Comparison of ENCODE assay signal across 17 cellular contexts in genomic region chr3:3605181-3605580, GRCh38.
DNase-seq lines count a peak whose midpoint lies in the region; ATAC-seq, FAIRE-seq and TF ChIP-seq lines count a peak whose summit lies in the region.
"Had no signal": no experiment of that assay in that cellular context is flagged by ENCODE, and none has a peak within 500 bp of the region (broad histone marks: within the 10 kb centered on the region; RNA-seq: fewer than 3 reads in every experiment).

No MANE protein-coding gene starts in this region.

- no peaks in the 10 kb centered on the region for H3K9me3 ChIP-seq in astrocyte (ENCODE audit: insufficient read depth, low read depth, low read length)

- DNase-seq in astrocyte (ENCODE audit: low read depth) (peak; percentile 70), mesendoderm (no peak), omental fat pad (ENCODE audit: low spot score) (no peak), left colon (no peak), germinal center (ENCODE audit: low spot score) (no peak)
- no peak for DNase-seq in stimulated activated CD4-positive, alpha-beta T cell treated with anti-CD3 and anti-CD28 coated beads, Interleukin-4, amount 100 ng/mL, for 1 hour
- DNase-seq: C1 segment of cervical spinal cord; Calu3; CD4-positive, alpha-beta memory T cell; COR-L47; DMS53; DMS79 treated with DMSO at 0.1 percent for 48 hours; GOT3; HCEC 1CT had no signal

- H2AK5ac ChIP-seq in mesendoderm (ENCODE audit: low read length), result no peak overlapping the region

- no peak overlapping the region for H3K56ac ChIP-seq in mesendoderm (ENCODE audit: low read length)

- no peak overlapping the region for H3K23ac ChIP-seq in mesendoderm (ENCODE audit: low read length)

- H3K27me3 ChIP-seq in astrocyte (ENCODE audit: insufficient read depth, low read length) (no peaks in the 10 kb centered on the region), mesendoderm (ENCODE audit: insufficient read depth, low read length, poor library complexity) (no peaks in the 10 kb centered on the region)

- H3K36me3 ChIP-seq in astrocyte (ENCODE audit: insufficient read depth, low read length) (no peaks in the 10 kb centered on the region), mesendoderm (ENCODE audit: control insufficient read depth, insufficient read depth, low read length) (no peaks in the 10 kb centered on the region)

- ATAC-seq in omental fat pad (ENCODE audit: low FRiP score), result peak; percentile 36
- no peak for ATAC-seq in left colon

- H3K9ac ChIP-seq in astrocyte (ENCODE audit: low read length), result no peak overlapping the region
- H3K9ac ChIP-seq in mesendoderm (ENCODE audit: low read length), result no peak overlapping the region

- H3K27me3 Mint-ChIP-seq in astrocyte (ENCODE audit: low read depth, unreplicated experiment), result no peaks in the 10 kb centered on the region

- H4K20me1 ChIP-seq in astrocyte (ENCODE audit: insufficient read depth, low read length), result no peaks in the 10 kb centered on the region

- intact Hi-C loops in left colon (cut with DNase I, micrococcal nuclease), result no loop called here

- H3K79me2 ChIP-seq in astrocyte (ENCODE audit: insufficient read depth, low read length), result no peaks in the 10 kb centered on the region
- no peaks in the 10 kb centered on the region for H3K79me2 ChIP-seq in mesendoderm (ENCODE audit: control insufficient read depth, insufficient read depth, low read length)

- no peak overlapping the region for H2BK120ac ChIP-seq in mesendoderm (ENCODE audit: low read depth, low read length)

- FAIRE-seq in astrocyte (lab: Jason Lieb, UNC), result no peak
- FAIRE-seq: G401.6, GM12892, H54 had no signal

- H3K27ac ChIP-seq in astrocyte (ENCODE audit: low read depth, low read length), result no peak overlapping the region
- H3K27ac ChIP-seq in mesendoderm (ENCODE audit: low read depth, low read length), result no peak overlapping the region

- no peaks in the 10 kb centered on the region for H3K36me3 Mint-ChIP-seq in astrocyte (ENCODE audit: low read depth, unreplicated experiment)
- H3K36me3 Mint-ChIP-seq: CD4-positive, alpha-beta memory T cell had no signal

- H3K4me3 Mint-ChIP-seq in astrocyte (ENCODE audit: unreplicated experiment), result no peak overlapping the region
- H3K4me3 Mint-ChIP-seq: CD4-positive, alpha-beta memory T cell had no signal

- no peak overlapping the region for H2AFZ ChIP-seq in astrocyte (ENCODE audit: low read depth, low read length)

- TF ChIP-seq CTCF in astrocyte (IDR thresholded peaks at IDR 0.05; ENCODE audit: insufficient read depth, low read depth, low read length), result no peak
- no peak for TF ChIP-seq CTCF in omental fat pad (IDR thresholded peaks at IDR 0.05)

- no peak overlapping the region for H4K8ac ChIP-seq in mesendoderm (ENCODE audit: low read depth, low read length)

- H2BK5ac ChIP-seq in mesendoderm (ENCODE audit: low read length), result no peak overlapping the region

- H3K4ac ChIP-seq in mesendoderm (ENCODE audit: low read depth, low read length), result no peak overlapping the region

- H3K27ac Mint-ChIP-seq in astrocyte (ENCODE audit: unreplicated experiment), result no peak overlapping the region
- H3K27ac Mint-ChIP-seq: CD4-positive, alpha-beta memory T cell had no signal

- WGBS in mesendoderm (ENCODE audit: extremely low coverage, insufficient coverage, low lambda C conversion rate), result no CpG with 5 or more reads among the region's 3 CpGs

- H3K4me1 ChIP-seq in astrocyte (ENCODE audit: insufficient read depth, low read length) (no peaks in the 10 kb centered on the region), mesendoderm (ENCODE audit: control insufficient read depth, low read depth, low read length) (peaks cover 2% of the 10 kb centered on the region)

- H3K18ac ChIP-seq in mesendoderm (ENCODE audit: low read length), result no peak overlapping the region

- peaks cover 7% of the 10 kb centered on the region for H3K9me3 Mint-ChIP-seq in astrocyte (ENCODE audit: unreplicated experiment)

- H3K79me1 ChIP-seq in mesendoderm (ENCODE audit: low read length), result no peaks in the 10 kb centered on the region

- H3K4me3 ChIP-seq in astrocyte (ENCODE audit: insufficient read depth, low read depth, low read length) (no peak overlapping the region), mesendoderm (ENCODE audit: low read length) (no peak overlapping the region)

- H3K4me2 ChIP-seq in astrocyte (ENCODE audit: low read length), result no peak overlapping the region
- no peak overlapping the region for H3K4me2 ChIP-seq in mesendoderm (ENCODE audit: low read length)

- H2BK15ac ChIP-seq in mesendoderm (replicated peaks; ENCODE audit: low read depth), result peak overlapping the region; percentile 59

- H4K5ac ChIP-seq in mesendoderm (ENCODE audit: low read length), result no peak overlapping the region

- H3K4me1 Mint-ChIP-seq in astrocyte (ENCODE audit: low read depth, unreplicated experiment), result no peaks in the 10 kb centered on the region
- H3K4me1 Mint-ChIP-seq: CD4-positive, alpha-beta memory T cell had no signal
